ENCODE assay signal across 17 cellular contexts in genomic region chr14:93947282-93947681, GRCh38. TPM values are rescaled to one million over a fixed set of nuclear protein-coding genes. Genes with fewer than 3 reads are reported as not detected.
DNase-seq lines count a peak whose midpoint lies in the region; ATAC-seq, FAIRE-seq and TF ChIP-seq lines count a peak whose summit lies in the region.
"Had no signal": no experiment of that assay in that cellular context is flagged by ENCODE, and none has a peak within 500 bp of the region (broad histone marks: within the 10 kb centered on the region; RNA-seq: fewer than 3 reads in every experiment).

No MANE protein-coding gene starts in this region.

- no peak overlapping the region for H3K23ac ChIP-seq in neuronal stem cell (ENCODE audit: low read depth, low read length, poor library complexity)

- H4K20me1 ChIP-seq in HepG2 (ENCODE audit: insufficient read depth, low read length), result no peaks in the 10 kb centered on the region
- H4K20me1 ChIP-seq: BLaER1 treated with 17β-estradiol and CSF1 and Interleukin-3, amounts not matched to agents 10 nM and 100 nM had no signal

- DNase-seq in HepG2 (ENCODE audit: low spot score) (no peak), right lobe of liver (no peak), neuronal stem cell (ENCODE audit: low spot score) (no peak), OCI-M2 (lab: John Stamatoyannopoulos, UW; ENCODE audit: unreplicated experiment) (no peak), suprapubic skin (ENCODE audit: low spot score in 2 of 2) (no peak)
- no peak for DNase-seq in NK-92 treated with Interleukin-12 subunit alpha and Interleukin-12 subunit beta, amount 100 ng/mL, for 24 hours (lab: John Stamatoyannopoulos, UW)
- DNase-seq: CD8-positive, alpha-beta T cell; KBM-7; NCI-H1105; NCI-H2081; SHP77 had no signal

- H3K9ac ChIP-seq in HepG2 (ENCODE audit: insufficient read depth, low read depth, low read length), result no peak overlapping the region
- H3K9ac ChIP-seq in neuronal stem cell (ENCODE audit: low read depth, low read length, poor library complexity), result no peak overlapping the region
- H3K9ac ChIP-seq: BLaER1 treated with 17β-estradiol and CSF1 and Interleukin-3, amounts not matched to agents 10 nM and 100 nM had no signal

- no peaks in the 10 kb centered on the region; a peak in 2 of 5 replicates for H3K27me3 ChIP-seq in HepG2 (ENCODE audit: control insufficient read depth in 1 of 2, insufficient read depth in 2 of 2, low read length in 2 of 2)
- H3K27me3 ChIP-seq in right lobe of liver, result no peaks in the 10 kb centered on the region
- H3K27me3 ChIP-seq in gastroesophageal sphincter, result no peaks in the 10 kb centered on the region
- peaks cover 0 to 47% (median 0%) of the 10 kb centered on the region in 3 experiments for H3K27me3 ChIP-seq in neuronal stem cell (ENCODE audit: control insufficient read depth in 3 of 3, insufficient read depth in 3 of 3, low read depth in 1 of 3, low read length in 3 of 3)
- no peaks in the 10 kb centered on the region for H3K27me3 ChIP-seq in suprapubic skin
- H3K27me3 ChIP-seq: BLaER1 treated with 17β-estradiol and CSF1 and Interleukin-3, amounts not matched to agents 10 nM and 100 nM had no signal

- H3K9me3 ChIP-seq in HepG2 (ENCODE audit: low read length) (no peaks in the 10 kb centered on the region), right lobe of liver (no peaks in the 10 kb centered on the region), gastroesophageal sphincter (no peaks in the 10 kb centered on the region), neuronal stem cell (replicated peaks in 1 of 2; ENCODE audit: control insufficient read depth in 2 of 2, insufficient read depth in 1 of 2, low read depth in 1 of 2, low read length in 2 of 2) (no peaks in the 10 kb centered on the region), suprapubic skin (no peaks in the 10 kb centered on the region)
- H3K9me3 ChIP-seq: BLaER1 treated with 17β-estradiol and CSF1 and Interleukin-3, amounts not matched to agents 10 nM and 100 nM; HAP-1 had no signal

- no peak overlapping the region for H3K4ac ChIP-seq in neuronal stem cell (ENCODE audit: low read length)

- no TSS peak for BruUV-seq in HepG2 (replicated peaks; lab: Mats Ljungman, UMichigan)

- H3K14ac ChIP-seq in neuronal stem cell (ENCODE audit: low read length), result no peak overlapping the region

- no peaks in the 10 kb centered on the region for H3K79me2 ChIP-seq in HepG2 (ENCODE audit: insufficient read depth, low read length)

- H3K4me3 ChIP-seq in HepG2 (replicated peaks in 1 of 3; ENCODE audit: insufficient read depth in 1 of 3, low read depth in 2 of 3, low read length in 3 of 3), result no peak overlapping the region
- H3K4me3 ChIP-seq in right lobe of liver, result no peak overlapping the region
- no peak overlapping the region for H3K4me3 ChIP-seq in gastroesophageal sphincter
- no peak overlapping the region for H3K4me3 ChIP-seq in neuronal stem cell (ENCODE audit: low read length in 2 of 2)
- no peak overlapping the region for H3K4me3 ChIP-seq in suprapubic skin
- H3K4me3 ChIP-seq: BLaER1 treated with 17β-estradiol and CSF1 and Interleukin-3, amounts not matched to agents 10 nM and 100 nM; HAP-1; SK-N-MC had no signal

- H3K18ac ChIP-seq in neuronal stem cell (ENCODE audit: low read length), result peak overlapping the region; percentile 60

- no peaks in the 10 kb centered on the region for H3K36me3 ChIP-seq in HepG2 (replicated peaks in 1 of 2; ENCODE audit: control insufficient read depth in 1 of 2, insufficient read depth in 2 of 2, low read length in 2 of 2)
- no peaks in the 10 kb centered on the region for H3K36me3 ChIP-seq in right lobe of liver
- H3K36me3 ChIP-seq in gastroesophageal sphincter, result peaks cover 0 to 88% of the 10 kb centered on the region in 2 donors
- no peaks in the 10 kb centered on the region for H3K36me3 ChIP-seq in neuronal stem cell (replicated peaks in 1 of 2; ENCODE audit: control insufficient read depth in 2 of 2, insufficient read depth in 2 of 2, low read length in 2 of 2)
- no peaks in the 10 kb centered on the region for H3K36me3 ChIP-seq in suprapubic skin
- H3K36me3 ChIP-seq: BLaER1 treated with 17β-estradiol and CSF1 and Interleukin-3, amounts not matched to agents 10 nM and 100 nM; HAP-1 had no signal

- no peak overlapping the region for H4K91ac ChIP-seq in neuronal stem cell (ENCODE audit: low read depth, low read length, poor library complexity)

- intact Hi-C loops in HepG2 (cut with micrococcal nuclease; ENCODE audit: unreplicated experiment), result loop anchor here (2.0 kb wide), 1 partner anchor 58 kb away; no protein-coding TSS in a partner anchor
- intact Hi-C loops in right lobe of liver (cut with DNase I), result loop anchor here in 1 of 2 donors (10.0 kb wide), 1 partner anchor 48 kb away; the partner anchor contains the start of gene CCDC197

- peaks cover 43% of the 10 kb centered on the region for H3K4me1 ChIP-seq in HepG2 (ENCODE audit: insufficient read depth, low read length)
- no peaks in the 10 kb centered on the region for H3K4me1 ChIP-seq in right lobe of liver
- peaks cover 0 to 46% (median 0%) of the 10 kb centered on the region in 3 donors for H3K4me1 ChIP-seq in gastroesophageal sphincter
- H3K4me1 ChIP-seq in neuronal stem cell (ENCODE audit: control insufficient read depth in 2 of 2, insufficient read depth in 1 of 2, low read depth in 1 of 2, low read length in 2 of 2), result peaks cover 2 to 7% of the 10 kb centered on the region in 2 donors
- H3K4me1 ChIP-seq in suprapubic skin, result no peaks in the 10 kb centered on the region
- H3K4me1 ChIP-seq: HAP-1 had no signal

- H3K4me2 ChIP-seq in HepG2 (ENCODE audit: low read depth, low read length) (no peak overlapping the region), neuronal stem cell (ENCODE audit: insufficient read depth, low read length, poor library complexity, severe bottlenecking) (no peak overlapping the region)
- H3K4me2 ChIP-seq: BLaER1 treated with 17β-estradiol and CSF1 and Interleukin-3, amounts not matched to agents 10 nM and 100 nM had no signal

- no peak overlapping the region for H2BK12ac ChIP-seq in neuronal stem cell (ENCODE audit: low read length)

- H2BK15ac ChIP-seq in neuronal stem cell (ENCODE audit: low read length), result no peak overlapping the region

- H3K27ac ChIP-seq in HepG2 (ENCODE audit: extremely low read length, insufficient read depth, low read length), result no peak overlapping the region
- no peak overlapping the region for H3K27ac ChIP-seq in right lobe of liver
- H3K27ac ChIP-seq in gastroesophageal sphincter, result peak overlapping the region in 3 of 4 donors; percentile 75 to 92 (median 84)
- no peak overlapping the region for H3K27ac ChIP-seq in neuronal stem cell (replicated peaks; ENCODE audit: low read length)
- H3K27ac ChIP-seq in suprapubic skin, result no peak overlapping the region
- H3K27ac ChIP-seq: BLaER1 treated with 17β-estradiol and CSF1 and Interleukin-3, amounts not matched to agents 10 nM and 100 nM; SK-N-MC had no signal

- no peak overlapping the region for H4K8ac ChIP-seq in neuronal stem cell (ENCODE audit: low read depth, low read length)

- in situ Hi-C loops in HepG2 (cut with HindIII; ENCODE audit: extremely low pct_ligation_motif_present, low pct_unique_long_range_greater_than_20kb), result no loop called here

- TF ChIP-seq EP300 in HepG2 (IDR thresholded peaks at IDR 0.05; ENCODE audit: low read depth in 2 of 2, low read length in 2 of 2) (no peak), HepG2 (CRISPR knock-in tag; IDR thresholded peaks at IDR 0.05; ENCODE audit: borderline replicate concordance) (no peak), gastroesophageal sphincter (IDR thresholded peaks at IDR 0.05) (no peak), suprapubic skin (IDR thresholded peaks at IDR 0.05) (no peak)

- WGBS in HepG2 (ENCODE audit: low lambda C conversion rate), result 83% methylated on average over 15 of the region's 19 CpGs
- 77% methylated on average over 4 of the region's 19 CpGs for WGBS in right lobe of liver (ENCODE audit: insufficient coverage, low coverage, low lambda C conversion rate, missing lambda C conversion rate)
- no CpG with 5 or more reads among the region's 19 CpGs for WGBS in gastroesophageal sphincter (ENCODE audit: low coverage in 1 of 2), 2 donors
- WGBS in neuronal stem cell (ENCODE audit: extremely low coverage in 2 of 2, insufficient read length in 2 of 2, insufficient replicate concordance in 1 of 2), 2 donors, result no CpG with 5 or more reads among the region's 19 CpGs
- 83% methylated on average over 13 of the region's 19 CpGs for WGBS in suprapubic skin

- POLR2A ChIA-PET in HepG2 (lab: Yijun Ruan, JAX), result interaction anchor here (1.7 to 3.0 kb wide), 2 partner anchors 12 kb away, joined by 7 to 30 read pairs; no protein-coding TSS in a partner anchor

- CTCF ChIA-PET in HepG2 (lab: Yijun Ruan, JAX; ENCODE audit: low intra/inter-chr PET ratio, low total read pairs), result no interaction called here

- no peak overlapping the region for H2AFZ ChIP-seq in HepG2 (ENCODE audit: low read length)
- H2AFZ ChIP-seq in neuronal stem cell (ENCODE audit: low read length), result no peak overlapping the region

- TF ChIP-seq POLR2A in HepG2 (IDR thresholded peaks at IDR 0.05; ENCODE audit: insufficient read depth in 1 of 2, low read depth in 2 of 2, low read length in 2 of 2) (no peak), right lobe of liver (IDR thresholded peaks at IDR 0.05) (no peak), gastroesophageal sphincter (IDR thresholded peaks at IDR 0.05) (no peak), suprapubic skin (IDR thresholded peaks at IDR 0.05) (no peak)

- H3K79me1 ChIP-seq in neuronal stem cell (ENCODE audit: low read depth, low read length), result no peaks in the 10 kb centered on the region

- no peak overlapping the region for H2BK120ac ChIP-seq in neuronal stem cell (ENCODE audit: low read depth, low read length)

- peak overlapping the region; percentile 76 for H2AK5ac ChIP-seq in neuronal stem cell (ENCODE audit: low read depth, low read length)

- no peak for TF ChIP-seq RAD21 in HepG2 (CRISPR knock-in tag; IDR thresholded peaks at IDR 0.05)

- no peak overlapping the region for H2BK5ac ChIP-seq in neuronal stem cell (ENCODE audit: low read length)

- TF ChIP-seq CTCF in HepG2 (CRISPR knock-in tag; IDR thresholded peaks at IDR 0.05) (no peak), right lobe of liver (IDR thresholded peaks at IDR 0.05) (no peak), gastroesophageal sphincter (IDR thresholded peaks at IDR 0.05) (no peak), suprapubic skin (IDR thresholded peaks at IDR 0.05) (no peak)

- no peak for FAIRE-seq in HepG2 (lab: Jason Lieb, UNC)
- FAIRE-seq: RCC 7860 had no signal

- ATAC-seq in HepG2, result no peak
- ATAC-seq in right lobe of liver, result no peak
- ATAC-seq in gastroesophageal sphincter, result no peak
- ATAC-seq: CD8-positive, alpha-beta T cell had no signal

RNA-seq across cellular contexts. Expression of gene FAM181A, which starts 20.1 kb away (rescaled TPM):
- 1.1 and 1.5 TPM in 2 replicates for total RNA-seq in HepG2 (2016; rRNA removed; fragmentation: Illumina TruSeq; extraction: Trizol)
- 0.18 and 0.51 TPM in 2 replicates for total RNA-seq in HepG2 (2016; cell fraction: cytosol; rRNA removed; fragmentation: Illumina TruSeq; extraction: Trizol; ENCODE audit: low read depth)
- total RNA-seq in HepG2 (2016; cell fraction: insoluble cytoplasmic fraction; rRNA removed; fragmentation: Illumina TruSeq; extraction: Trizol), result 0.95 and 1.2 TPM in 2 replicates
- 1.1 and 1.4 TPM in 2 replicates for total RNA-seq in HepG2 (2016; cell fraction: membrane; rRNA removed; fragmentation: Illumina TruSeq; extraction: Trizol)
- total RNA-seq in HepG2 (2016; cell fraction: nucleus; rRNA removed; fragmentation: Illumina TruSeq; extraction: Trizol), result 0.38 and 1.1 TPM in 2 replicates
- 0.80 and 1.1 TPM in 2 replicates for polyA plus RNA-seq in HepG2 (2011; rRNA removed)
- 0.47 and 0.89 TPM in 2 replicates for polyA plus RNA-seq in HepG2 (2011; cell fraction: cytosol; rRNA removed)
- 0.45 and 0.61 TPM in 2 replicates for polyA plus RNA-seq in HepG2 (2011; cell fraction: nucleus; rRNA removed)
- 0.69 and 0.97 TPM in 2 replicates for polyA plus RNA-seq in HepG2 (2012)
- 0.54 and 0.60 TPM in 2 replicates for polyA plus RNA-seq in HepG2 (2016; cell fraction: cytosol; fragmentation: Illumina TruSeq; extraction: Trizol; ENCODE audit: low read depth)
- polyA plus RNA-seq in HepG2 (2016; cell fraction: insoluble cytoplasmic fraction; fragmentation: Illumina TruSeq; extraction: Trizol; ENCODE audit: low read depth), result 1.4 and 1.8 TPM in 2 replicates
- 0.57 and 0.84 TPM in 2 replicates for polyA plus RNA-seq in HepG2 (2016; cell fraction: membrane; fragmentation: Illumina TruSeq; extraction: Trizol; ENCODE audit: low read depth)
- polyA plus RNA-seq in HepG2 (2016; cell fraction: nucleus; fragmentation: Illumina TruSeq; extraction: Trizol; ENCODE audit: insufficient read depth, low read depth), result 1.6 and 2.1 TPM in 2 replicates
- polyA minus RNA-seq in HepG2 (2011; rRNA and poly(A)+ RNA removed; ENCODE audit: low replicate concordance), result 1.6 TPM in 1 of 2 replicates, not detected in the other
- polyA minus RNA-seq in HepG2 (2011; cell fraction: cytosol; rRNA and poly(A)+ RNA removed), result not detected in 2 replicates
- not detected in 2 replicates for polyA minus RNA-seq in HepG2 (2011; cell fraction: nucleus; rRNA and poly(A)+ RNA removed)
- not detected for total RNA-seq in right lobe of liver
- total RNA-seq in gastroesophageal sphincter, result not detected
- 2.3 TPM for polyA plus RNA-seq in neuronal stem cell (2013, experiment 1 of 2)
- 2.4 TPM for polyA plus RNA-seq in neuronal stem cell (2013, experiment 2 of 2)
- total RNA-seq in suprapubic skin, result not detected
- total RNA-seq: CD8-positive, alpha-beta T cell; NCI-H460 had no signal

RNA-seq across cellular contexts. Expression of gene ASB2, which starts 29.1 kb away (rescaled TPM):
- 0.46 and 0.82 TPM in 2 replicates for total RNA-seq in HepG2 (2016; rRNA removed; fragmentation: Illumina TruSeq; extraction: Trizol)
- 0.26 and 0.40 TPM in 2 replicates for total RNA-seq in HepG2 (2016; cell fraction: cytosol; rRNA removed; fragmentation: Illumina TruSeq; extraction: Trizol; ENCODE audit: low read depth)
- 0.62 and 0.93 TPM in 2 replicates for total RNA-seq in HepG2 (2016; cell fraction: insoluble cytoplasmic fraction; rRNA removed; fragmentation: Illumina TruSeq; extraction: Trizol)
- 0.37 and 0.83 TPM in 2 replicates for total RNA-seq in HepG2 (2016; cell fraction: membrane; rRNA removed; fragmentation: Illumina TruSeq; extraction: Trizol)
- total RNA-seq in HepG2 (2016; cell fraction: nucleus; rRNA removed; fragmentation: Illumina TruSeq; extraction: Trizol), result 1.1 and 1.3 TPM in 2 replicates
- 4.1 and 4.5 TPM in 2 replicates for polyA plus RNA-seq in HepG2 (2011; rRNA removed)
- 4.5 and 6.1 TPM in 2 replicates for polyA plus RNA-seq in HepG2 (2011; cell fraction: cytosol; rRNA removed)
- polyA plus RNA-seq in HepG2 (2011; cell fraction: nucleus; rRNA removed), result 9.6 and 13.9 TPM in 2 replicates
- 0.48 and 0.80 TPM in 2 replicates for polyA plus RNA-seq in HepG2 (2012)
- 0.21 and 0.37 TPM in 2 replicates for polyA plus RNA-seq in HepG2 (2016; cell fraction: cytosol; fragmentation: Illumina TruSeq; extraction: Trizol; ENCODE audit: low read depth)
- 0.58 and 0.71 TPM in 2 replicates for polyA plus RNA-seq in HepG2 (2016; cell fraction: insoluble cytoplasmic fraction; fragmentation: Illumina TruSeq; extraction: Trizol; ENCODE audit: low read depth)
- 0.35 and 0.43 TPM in 2 replicates for polyA plus RNA-seq in HepG2 (2016; cell fraction: membrane; fragmentation: Illumina TruSeq; extraction: Trizol; ENCODE audit: low read depth)
- polyA plus RNA-seq in HepG2 (2016; cell fraction: nucleus; fragmentation: Illumina TruSeq; extraction: Trizol; ENCODE audit: insufficient read depth, low read depth), result 1.0 and 1.6 TPM in 2 replicates
- polyA minus RNA-seq in HepG2 (2011; rRNA and poly(A)+ RNA removed; ENCODE audit: low replicate concordance), result 14.4 TPM in 1 of 2 replicates, not detected in the other
- polyA minus RNA-seq in HepG2 (2011; cell fraction: cytosol; rRNA and poly(A)+ RNA removed), result 3.1 and 3.4 TPM in 2 replicates
- polyA minus RNA-seq in HepG2 (2011; cell fraction: nucleus; rRNA and poly(A)+ RNA removed), result 3.7 and 6.6 TPM in 2 replicates
- under 1 TPM; 0.20 to 0.59 (median 0.28) TPM for total RNA-seq in right lobe of liver
- 100 to 1,000 TPM; 118 to 208 (median 120) TPM for total RNA-seq in gastroesophageal sphincter
- polyA plus RNA-seq in neuronal stem cell (2013, experiment 1 of 2), result 0.43 TPM
- polyA plus RNA-seq in neuronal stem cell (2013, experiment 2 of 2), result 0.50 TPM
- total RNA-seq in suprapubic skin, result 1 to 10 TPM in 2 of 4 donors, under 1 TPM in 2; 0.79 to 2.5 (median 0.95) TPM
- total RNA-seq: NCI-H460 had no signal

RNA-seq across cellular contexts. Expression of gene CCDC197, which starts 49.8 kb away (rescaled TPM):
- total RNA-seq in HepG2 (2016; rRNA removed; fragmentation: Illumina TruSeq; extraction: Trizol) (0.11 TPM in 1 of 2 replicates, not detected in the other), right lobe of liver (not detected), gastroesophageal sphincter (not detected), suprapubic skin (not detected)
- total RNA-seq in HepG2 (2016; cell fraction: cytosol; rRNA removed; fragmentation: Illumina TruSeq; extraction: Trizol; ENCODE audit: low read depth), result not detected in 2 replicates
- not detected in 2 replicates for total RNA-seq in HepG2 (2016; cell fraction: insoluble cytoplasmic fraction; rRNA removed; fragmentation: Illumina TruSeq; extraction: Trizol)
- total RNA-seq in HepG2 (2016; cell fraction: membrane; rRNA removed; fragmentation: Illumina TruSeq; extraction: Trizol), result not detected in 2 replicates
- not detected in 2 replicates for total RNA-seq in HepG2 (2016; cell fraction: nucleus; rRNA removed; fragmentation: Illumina TruSeq; extraction: Trizol)
- 0.13 TPM in 1 of 2 replicates, not detected in the other for polyA plus RNA-seq in HepG2 (2011; rRNA removed)
- polyA plus RNA-seq in HepG2 (2011; cell fraction: cytosol; rRNA removed), result not detected in 2 replicates
- polyA plus RNA-seq in HepG2 (2011; cell fraction: nucleus; rRNA removed), result 0.17 TPM in 1 of 2 replicates, not detected in the other
- polyA plus RNA-seq in HepG2 (2012), result 0.11 TPM in 1 of 2 replicates, not detected in the other
- polyA plus RNA-seq in HepG2 (2016; cell fraction: cytosol; fragmentation: Illumina TruSeq; extraction: Trizol; ENCODE audit: low read depth), result not detected in 2 replicates
- not detected in 2 replicates for polyA plus RNA-seq in HepG2 (2016; cell fraction: insoluble cytoplasmic fraction; fragmentation: Illumina TruSeq; extraction: Trizol; ENCODE audit: low read depth)
- polyA plus RNA-seq in HepG2 (2016; cell fraction: membrane; fragmentation: Illumina TruSeq; extraction: Trizol; ENCODE audit: low read depth), result 0.16 TPM in 1 of 2 replicates, not detected in the other
- 0.33 TPM in 1 of 2 replicates, not detected in the other for polyA plus RNA-seq in HepG2 (2016; cell fraction: nucleus; fragmentation: Illumina TruSeq; extraction: Trizol; ENCODE audit: insufficient read depth, low read depth)
- 0.20 TPM in 1 of 2 replicates, not detected in the other for polyA minus RNA-seq in HepG2 (2011; rRNA and poly(A)+ RNA removed; ENCODE audit: low replicate concordance)
- not detected in 2 replicates for polyA minus RNA-seq in HepG2 (2011; cell fraction: cytosol; rRNA and poly(A)+ RNA removed)
- polyA minus RNA-seq in HepG2 (2011; cell fraction: nucleus; rRNA and poly(A)+ RNA removed), result not detected in 2 replicates
- polyA plus RNA-seq in neuronal stem cell (2013, experiment 1 of 2), result not detected
- not detected for polyA plus RNA-seq in neuronal stem cell (2013, experiment 2 of 2)
- total RNA-seq: CD8-positive, alpha-beta T cell; NCI-H460 had no signal

Comparison
In these comparisons a context has a peak if more than half of its experiments do, and no peak if none do; other contexts are left out.
1. H3K27ac ChIP-seq: peak in gastroesophageal sphincter (3 of 4); none in HepG2 (single experiment), right lobe of liver (0 of 3), neuronal stem cell (single experiment) and suprapubic skin (single experiment).
2. RNA of gene ASB2, which starts 29.1 kb away (total RNA-seq): 118 to 208 TPM in gastroesophageal sphincter; 0.79 to 2.5 TPM in suprapubic skin, 0.26 to 1.3 TPM in HepG2 and 0.20 to 0.59 TPM in right lobe of liver; every median in the first group is over 10 times any median in the second.